In genomic region chr20:40343390-40343789, GRCh38 we compare ENCODE assay signal across 25 cellular contexts.
"Had no signal": no experiment of that assay in that cellular context is flagged by ENCODE, and none has a peak within 500 bp of the region (broad histone marks: within the 10 kb centered on the region; RNA-seq: fewer than 3 reads in every experiment).

No MANE protein-coding gene starts in this region.

- H3K27ac ChIP-seq: colonic mucosa, coronary artery, dorsolateral prefrontal cortex, epithelial cell of prostate, esophagus muscularis mucosa, esophagus squamous epithelium, foreskin keratinocyte, gastrocnemius medialis, gastroesophageal sphincter, heart left ventricle, heart right ventricle had no signal

- ATAC-seq: effector memory CD8-positive, alpha-beta T cell; esophagus mucosa; foreskin keratinocyte; gastrocnemius medialis; gastroesophageal sphincter; heart left ventricle; heart right ventricle had no signal

- H3K4me3 ChIP-seq: colonic mucosa, coronary artery, dorsolateral prefrontal cortex, esophagus muscularis mucosa, esophagus squamous epithelium, gastrocnemius medialis, gastroesophageal sphincter, heart left ventricle, heart right ventricle had no signal

- DNase-seq: colonic mucosa; cortex of kidney; dermis blood vessel endothelial cell; dorsolateral prefrontal cortex; effector CD4-positive, alpha-beta T cell; effector CD8-positive, alpha-beta T cell; effector memory CD4-positive, alpha-beta T cell; effector memory CD8-positive, alpha-beta T cell; endodermal cell; erythroblast; esophagus squamous epithelium; foreskin fibroblast; foreskin keratinocyte; foreskin melanocyte; gastrocnemius medialis; glutamatergic neuron; head of caudate nucleus; heart left ventricle; heart right ventricle had no signal

- H3K4me3 Mint-ChIP-seq: dendritic cell treated with granulocyte-macrophage colony-stimulating factor and Interleukin-4, amounts not matched to agents 40 ng/mL and 50 ng/mL, for 4 days; effector memory CD8-positive, alpha-beta T cell; endodermal cell had no signal

- H3K9me3 ChIP-seq: colonic mucosa had no signal

- H3K27me3 ChIP-seq: colonic mucosa, esophagus muscularis mucosa, esophagus squamous epithelium, foreskin keratinocyte, gastrocnemius medialis, gastroesophageal sphincter, heart left ventricle had no signal

- H3K36me3 ChIP-seq: colonic mucosa, esophagus muscularis mucosa, esophagus squamous epithelium, gastrocnemius medialis, gastroesophageal sphincter, heart left ventricle, heart right ventricle had no signal

- H3K4me1 ChIP-seq: colonic mucosa, esophagus muscularis mucosa, esophagus squamous epithelium, foreskin keratinocyte, gastrocnemius medialis, gastroesophageal sphincter had no signal

- H3K27ac Mint-ChIP-seq: effector memory CD8-positive, alpha-beta T cell; endodermal cell had no signal
